Comparison of ENCODE assay signal across 24 cellular contexts in the genomic region with DNA sequence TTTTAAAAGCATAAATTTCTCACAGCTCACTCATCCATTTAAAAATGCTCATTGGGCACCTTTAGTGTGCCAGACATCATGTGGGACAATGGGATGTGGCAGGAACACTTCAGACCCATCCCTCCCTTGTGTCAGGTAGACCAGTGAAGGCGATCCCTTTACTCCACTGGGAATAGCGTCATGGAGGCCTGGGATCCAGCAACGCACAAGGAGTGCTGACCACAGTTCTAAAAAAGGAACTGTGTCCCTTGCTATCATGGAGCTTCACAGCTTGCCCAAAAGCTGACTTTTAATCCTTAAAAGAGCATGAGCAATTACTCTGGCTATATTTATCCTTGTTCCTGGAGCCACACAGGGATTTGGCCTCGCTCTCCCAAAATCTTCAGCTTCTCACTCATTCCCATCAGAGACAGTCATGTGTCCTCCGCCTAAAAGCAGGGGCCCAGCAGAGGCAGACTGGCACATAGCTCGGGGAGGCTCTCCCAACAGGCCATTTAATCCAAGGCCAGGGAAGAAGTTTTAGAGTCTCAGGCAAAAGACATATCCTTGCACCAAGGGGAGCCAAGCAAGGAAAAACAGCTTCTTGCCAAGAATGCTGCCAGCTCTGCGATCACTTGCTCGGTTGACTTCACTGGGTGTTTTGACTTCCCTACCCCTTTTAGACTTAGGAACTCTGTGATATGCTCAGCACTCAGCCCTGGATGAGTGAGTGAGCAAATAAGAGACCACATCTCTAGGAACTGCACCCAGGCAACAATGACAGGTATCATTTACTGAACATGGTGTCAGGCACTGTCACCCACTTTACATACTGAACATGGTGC. TPM values are rescaled to one million over a fixed set of nuclear protein-coding genes. Genes with fewer than 3 reads are reported as not detected.
DNase-seq lines count a peak whose midpoint lies in the region; ATAC-seq and TF ChIP-seq lines count a peak whose summit lies in the region.
"Had no signal": no experiment of that assay in that cellular context is flagged by ENCODE, and none has a peak within 500 bp of the region (broad histone marks: within the 10 kb centered on the region; RNA-seq: fewer than 3 reads in every experiment).

No MANE protein-coding gene starts in this region.

- no peak overlapping the region for H3K4me3 Mint-ChIP-seq in CD14-positive monocyte
- H3K4me3 Mint-ChIP-seq in stimulated activated naive CD8-positive, alpha-beta T cell treated with anti-CD3 and anti-CD28 coated beads, Interleukin-15, amount 100 ng/mL, for 72 hours = no peak overlapping the region
- H3K4me3 Mint-ChIP-seq: activated CD4-positive, alpha-beta T cell treated with anti-CD3 and anti-CD28 coated beads, Interleukin-2, amount 10 ng/mL, durations not matched to agents 24 days and 14 days; activated naive CD4-positive, alpha-beta T cell treated with anti-CD3 and anti-CD28 coated beads, Interleukin-2, amount 10 ng/mL, durations not matched to agents 7 days and 5 days had no signal

- no peak overlapping the region for H3K27ac Mint-ChIP-seq in CD14-positive monocyte
- no peak overlapping the region for H3K27ac Mint-ChIP-seq in stimulated activated naive CD8-positive, alpha-beta T cell treated with anti-CD3 and anti-CD28 coated beads, Interleukin-15, amount 100 ng/mL, for 72 hours
- H3K27ac Mint-ChIP-seq: activated CD4-positive, alpha-beta T cell treated with anti-CD3 and anti-CD28 coated beads, Interleukin-2, amount 10 ng/mL, durations not matched to agents 24 days and 14 days; activated naive CD4-positive, alpha-beta T cell treated with anti-CD3 and anti-CD28 coated beads, Interleukin-2, amount 10 ng/mL, durations not matched to agents 7 days and 5 days had no signal

- H3K27me3 Mint-ChIP-seq in CD14-positive monocyte (ENCODE audit: low read depth in 3 of 3) = peaks cover 4 to 15% (median 6%) of the 10 kb centered on the region in 3 donors
- H3K27me3 Mint-ChIP-seq in stimulated activated naive CD8-positive, alpha-beta T cell treated with anti-CD3 and anti-CD28 coated beads, Interleukin-15, amount 100 ng/mL, for 72 hours = peaks cover 31% of the 10 kb centered on the region

- H3K9me3 Mint-ChIP-seq in CD14-positive monocyte = peaks cover 0 to 12% (median 4%) of the 10 kb centered on the region in 7 donors
- H3K9me3 Mint-ChIP-seq in stimulated activated naive CD8-positive, alpha-beta T cell treated with anti-CD3 and anti-CD28 coated beads, Interleukin-15, amount 100 ng/mL, for 72 hours = no peaks in the 10 kb centered on the region
- H3K9me3 Mint-ChIP-seq: activated naive CD4-positive, alpha-beta T cell treated with anti-CD3 and anti-CD28 coated beads, Interleukin-2, amount 10 ng/mL, durations not matched to agents 7 days and 5 days had no signal

- TF ChIP-seq POLR2A in suprapubic skin (IDR thresholded peaks at IDR 0.05) = no peak

- H3K36me3 Mint-ChIP-seq in CD14-positive monocyte = no peaks in the 10 kb centered on the region
- H3K36me3 Mint-ChIP-seq: activated naive CD4-positive, alpha-beta T cell treated with anti-CD3 and anti-CD28 coated beads, Interleukin-2, amount 10 ng/mL, durations not matched to agents 7 days and 5 days; naive B cell had no signal

- in situ Hi-C loops in G401 (cut with HindIII; ENCODE audit: low sequenced_read_pairs) = no loop called here

- no peak for ATAC-seq in stimulated activated naive CD8-positive, alpha-beta T cell treated with anti-CD3 and anti-CD28 coated beads, Interleukin-15, amount 100 ng/mL, for 72 hours
- ATAC-seq: HCT116, left colon, upper lobe of right lung had no signal

- H3K9ac ChIP-seq in iPS-15b (ENCODE audit: low read depth, low read length) = peak overlapping the region; percentile 24

- peak overlapping the region; percentile 67 for H3K27ac ChIP-seq in cingulate gyrus (ENCODE audit: low read depth, low read length)
- H3K27ac ChIP-seq in suprapubic skin = peak overlapping the region; percentile 37
- H3K27ac ChIP-seq: SK-N-MC, upper lobe of right lung, VCaP had no signal

- peaks cover 11% of the 10 kb centered on the region for H3K4me1 Mint-ChIP-seq in CD14-positive monocyte
- peaks cover 7% of the 10 kb centered on the region for H3K4me1 Mint-ChIP-seq in stimulated activated naive CD8-positive, alpha-beta T cell treated with anti-CD3 and anti-CD28 coated beads, Interleukin-15, amount 100 ng/mL, for 72 hours
- H3K4me1 Mint-ChIP-seq: activated CD4-positive, alpha-beta T cell treated with anti-CD3 and anti-CD28 coated beads, Interleukin-2, amount 10 ng/mL, durations not matched to agents 24 days and 14 days; activated naive CD4-positive, alpha-beta T cell treated with anti-CD3 and anti-CD28 coated beads, Interleukin-2, amount 10 ng/mL, durations not matched to agents 7 days and 5 days had no signal

- no peaks in the 10 kb centered on the region for H3K36me3 ChIP-seq in iPS-15b (ENCODE audit: control insufficient read depth, insufficient read depth, low read length)
- no peaks in the 10 kb centered on the region for H3K36me3 ChIP-seq in suprapubic skin
- H3K36me3 ChIP-seq: upper lobe of right lung had no signal

- intact Hi-C loops in CD14-positive monocyte (cut with micrococcal nuclease) = no loop called here

- no peak for TF ChIP-seq CTCF in suprapubic skin (IDR thresholded peaks at IDR 0.05)
- TF ChIP-seq CTCF in CD14-positive monocyte (IDR thresholded peaks at IDR 0.05) = no peak

- H3K4me3 ChIP-seq in iPS-15b (ENCODE audit: low read depth, low read length) (no peak overlapping the region), suprapubic skin (no peak overlapping the region)
- H3K4me3 ChIP-seq: SK-N-MC, upper lobe of right lung had no signal

- peak; percentile 36 for DNase-seq in G401 (ENCODE audit: low spot score)
- DNase-seq in suprapubic skin (ENCODE audit: low spot score in 2 of 2) = no peak
- DNase-seq in CD14-positive monocyte (ENCODE audit: low spot score) = no peak
- DNase-seq in SKM-1 treated with dmso at 0.1 percent for 144 hours (lab: John Stamatoyannopoulos, UW; ENCODE audit: unreplicated experiment) = no peak
- DNase-seq in stimulated activated naive CD8-positive, alpha-beta T cell treated with anti-CD3 and anti-CD28 coated beads, Interleukin-15, amount 100 ng/mL, for 72 hours = no peak
- no peak for DNase-seq in AG08396 (ENCODE audit: low spot score)
- DNase-seq: activated CD4-positive, alpha-beta T cell treated with anti-CD3 and anti-CD28 coated beads, Interleukin-2, amount 10 ng/mL, durations not matched to agents 24 days and 14 days; activated naive CD4-positive, alpha-beta T cell treated with anti-CD3 and anti-CD28 coated beads, Interleukin-2, amount 10 ng/mL, durations not matched to agents 7 days and 5 days; Calu3; central memory CD4-positive, alpha-beta T cell; left colon; naive B cell; NCI-H1105 treated with DMSO at 0.1 percent for 48 hours; NCI-H2081; NCI-H774; RPMI8226; stimulated activated naive CD4-positive, alpha-beta T cell treated with Interleukin-2 at 50 U/mL for 16 hours; T-helper 2 cell; upper lobe of right lung had no signal

- H3K9me3 ChIP-seq in iPS-15b (ENCODE audit: control insufficient read depth, insufficient read depth, low read length) (peaks cover 4% of the 10 kb centered on the region), suprapubic skin (no peaks in the 10 kb centered on the region)
- H3K9me3 ChIP-seq: upper lobe of right lung had no signal

- H3K27me3 ChIP-seq in iPS-15b (ENCODE audit: control insufficient read depth, insufficient read depth, low read length) (no peaks in the 10 kb centered on the region), suprapubic skin (no peaks in the 10 kb centered on the region)
- H3K27me3 ChIP-seq: upper lobe of right lung had no signal

- TF ChIP-seq EP300 in suprapubic skin (IDR thresholded peaks at IDR 0.05) = no peak

- 72% methylated on average over 8 of the region's 8 CpGs for WGBS in suprapubic skin

- H3K4me1 ChIP-seq in iPS-15b (ENCODE audit: control insufficient read depth, insufficient read depth, low read length) = no peaks in the 10 kb centered on the region
- peaks cover 4% of the 10 kb centered on the region for H3K4me1 ChIP-seq in suprapubic skin
- H3K4me1 ChIP-seq: upper lobe of right lung had no signal

RNA-seq across cellular contexts. Expression of a gene that starts 3.5 kb away (rescaled TPM):
- 3.9 and 4.1 TPM in 2 replicates for total RNA-seq in G401 (2014; rRNA removed; shearing (Covaris generic))
- 1 to 10 TPM; 2.9 to 4.6 (median 4.2) TPM for total RNA-seq in suprapubic skin
- 1 to 10 TPM; 3.0 to 3.3 TPM for polyA plus RNA-seq in CD14-positive monocyte
- total RNA-seq: activated CD4-positive, alpha-beta T cell treated with anti-CD3 and anti-CD28 coated beads, Interleukin-2, amount 10 ng/mL, durations not matched to agents 24 days and 14 days; Calu3 had no signal

RNA-seq across cellular contexts. Expression of a gene that starts 54.0 kb away (rescaled TPM):
- total RNA-seq in G401 (2014; rRNA removed; shearing (Covaris generic)) = 16.7 and 34.0 TPM in 2 replicates
- total RNA-seq in suprapubic skin = 10 to 100 TPM; 28.6 to 34.1 (median 30.5) TPM
- 10 to 100 TPM; 18.3 to 37.5 TPM for polyA plus RNA-seq in CD14-positive monocyte
